Comparison of ENCODE assay signal across 10 cellular contexts in genomic region chr5:157543825-157544622, GRCh38. TPM values are rescaled to one million over a fixed set of nuclear protein-coding genes. Genes with fewer than 3 reads are reported as not detected.
A peak's percentile ranks its signal among the peaks of the same experiment; 100 is the strongest.
DNase-seq lines count a peak whose midpoint lies in the region; ATAC-seq and TF ChIP-seq lines count a peak whose summit lies in the region.
"Had no signal": no experiment of that assay in that cellular context is flagged by ENCODE, and none has a peak within 500 bp of the region (broad histone marks: within the 10 kb centered on the region; RNA-seq: fewer than 3 reads in every experiment).

No MANE protein-coding gene starts in this region.

- no peaks in the 10 kb centered on the region for H3K27me3 Mint-ChIP-seq in CD8-positive, alpha-beta memory T cell
- H3K27me3 Mint-ChIP-seq in osteocyte (ENCODE audit: unreplicated experiment) (no peaks in the 10 kb centered on the region), MCF 10A (ENCODE audit: insufficient read depth, unreplicated experiment) (no peaks in the 10 kb centered on the region)

- H3K4me1 ChIP-seq in CD8-positive, alpha-beta memory T cell (ENCODE audit: insufficient read depth, low read length) = peaks cover 82% of the 10 kb centered on the region
- no peaks in the 10 kb centered on the region for H3K4me1 ChIP-seq in colonic mucosa

- no peaks in the 10 kb centered on the region for H3K9me3 Mint-ChIP-seq in CD8-positive, alpha-beta memory T cell
- H3K9me3 Mint-ChIP-seq in osteocyte (ENCODE audit: unreplicated experiment) (no peaks in the 10 kb centered on the region), MCF 10A (ENCODE audit: unreplicated experiment) (no peaks in the 10 kb centered on the region)

- peak overlapping the region in 1 of 2 donors; percentile 10 for H3K9ac ChIP-seq in colonic mucosa (ENCODE audit: low read depth in 2 of 2, low read length in 2 of 2)

- H3K4me3 Mint-ChIP-seq in CD8-positive, alpha-beta memory T cell = peak overlapping the region; percentile 44 to 77 (median 62)
- H3K4me3 Mint-ChIP-seq in osteocyte (ENCODE audit: unreplicated experiment) (no peak overlapping the region), MCF 10A (ENCODE audit: unreplicated experiment) (no peak overlapping the region)

- no peak for TF ChIP-seq CTCF in LNCaP clone FGC (IDR thresholded peaks at IDR 0.05; ENCODE audit: control insufficient read depth, extremely low read depth, insufficient read depth)
- no peak for TF ChIP-seq CTCF in colonic mucosa (IDR thresholded peaks at IDR 0.05)
- TF ChIP-seq CTCF in osteocyte (IDR thresholded peaks at IDR 0.05) = no peak
- no peak for TF ChIP-seq CTCF in MCF 10A (IDR thresholded peaks at IDR 0.05; ENCODE audit: unreplicated experiment)

- BruUV-seq in MCF 10A (replicated peaks; lab: Mats Ljungman, UMichigan) = no TSS peak

- ATAC-seq in GM18517 (IDR thresholded peaks at IDR 0.05; ENCODE audit: unreplicated experiment) = no peak

- H3K27me3 ChIP-seq in CD8-positive, alpha-beta memory T cell (ENCODE audit: insufficient read depth, low read length, poor library complexity, severe bottlenecking) = no peaks in the 10 kb centered on the region
- H3K27me3 ChIP-seq in colonic mucosa = no peaks in the 10 kb centered on the region

- peaks cover 85 to 98% (median 98%) of the 10 kb centered on the region in 3 donors for H3K4me1 Mint-ChIP-seq in CD8-positive, alpha-beta memory T cell
- H3K4me1 Mint-ChIP-seq in osteocyte (ENCODE audit: unreplicated experiment) (peaks cover 85% of the 10 kb centered on the region), MCF 10A (ENCODE audit: insufficient read depth, unreplicated experiment) (peaks cover 15% of the 10 kb centered on the region)

- peak overlapping the region; percentile 79 to 98 (median 92) for H3K27ac Mint-ChIP-seq in CD8-positive, alpha-beta memory T cell
- peak overlapping the region; percentile 91 for H3K27ac Mint-ChIP-seq in osteocyte (ENCODE audit: unreplicated experiment)
- H3K27ac Mint-ChIP-seq in MCF 10A (ENCODE audit: low read depth, unreplicated experiment) = no peak overlapping the region

- H3K9me3 ChIP-seq in CD8-positive, alpha-beta memory T cell (ENCODE audit: low read length) = no peaks in the 10 kb centered on the region
- no peaks in the 10 kb centered on the region for H3K9me3 ChIP-seq in colonic mucosa

- DNase-seq in CD8-positive, alpha-beta memory T cell = no peak
- DNase-seq in LNCaP clone FGC (ENCODE audit: low read depth) (peak; percentile 26), colonic mucosa (no peak), osteocyte (ENCODE audit: extremely low spot score, unreplicated experiment) (no peak), MCF 10A (ENCODE audit: unreplicated experiment) (no peak), HuH-7 (ENCODE audit: low spot score) (no peak)
- DNase-seq: amniotic stem cell, NCI-H187, nucleus accumbens had no signal

- H3K36me3 ChIP-seq in CD8-positive, alpha-beta memory T cell (ENCODE audit: insufficient read depth, low read length) = no peaks in the 10 kb centered on the region
- H3K36me3 ChIP-seq in colonic mucosa = no peaks in the 10 kb centered on the region

- H3K36me3 Mint-ChIP-seq in CD8-positive, alpha-beta memory T cell = no peaks in the 10 kb centered on the region
- peaks cover 12% of the 10 kb centered on the region for H3K36me3 Mint-ChIP-seq in osteocyte (ENCODE audit: unreplicated experiment)
- no peaks in the 10 kb centered on the region for H3K36me3 Mint-ChIP-seq in MCF 10A (ENCODE audit: insufficient read depth, unreplicated experiment)

- CTCF ChIA-PET in CD8-positive, alpha-beta memory T cell (lab: Charles Lee) = interaction anchor here (1.5 kb wide), 1 partner anchor 107 kb away, joined by 4 read pairs; no protein-coding TSS in a partner anchor
- CTCF ChIA-PET in MCF 10A (lab: Yijun Ruan, JAX) = no interaction called here

- intact Hi-C loops in colonic mucosa (cut with DNase I) (no loop called here), MCF 10A (cut with micrococcal nuclease) (no loop called here)

- peak overlapping the region; percentile 68 for H3K27ac ChIP-seq in CD8-positive, alpha-beta memory T cell (ENCODE audit: low read depth, low read length)
- H3K27ac ChIP-seq in colonic mucosa = peak overlapping the region; percentile 68

- POLR2A ChIA-PET in CD8-positive, alpha-beta memory T cell (lab: Charles Lee) = interaction anchor here (0.7 to 0.8 kb wide), 2 partner anchors 65 to 200 kb away, joined by 3 read pairs; no protein-coding TSS in a partner anchor
- POLR2A ChIA-PET in MCF 10A (lab: Yijun Ruan, JAX) = interaction anchor here (1.3 kb wide), 1 partner anchor 11 kb away, joined by 3 read pairs; no protein-coding TSS in a partner anchor

- no peak overlapping the region for H3K4me3 ChIP-seq in CD8-positive, alpha-beta memory T cell (ENCODE audit: low read length)
- H3K4me3 ChIP-seq in LNCaP clone FGC (ENCODE audit: low read depth, low read length) (no peak overlapping the region), colonic mucosa (no peak overlapping the region)

RNA-seq across cellular contexts. Expression of gene ADAM19, which starts 31.6 kb away (rescaled TPM):
- 10 to 100 TPM; 26.5 to 26.8 TPM for total RNA-seq in CD8-positive, alpha-beta memory T cell
- polyA plus RNA-seq in CD8-positive, alpha-beta memory T cell = 4.1 TPM
- total RNA-seq in colonic mucosa (10 to 100 TPM in 1 of 2 donors, 1 to 10 TPM in 1; 2.9 to 12.8 TPM), osteocyte (62.2 and 64.5 TPM in 2 replicates), MCF 10A (2022) (0.47 and 0.96 TPM in 2 replicates)

Comparison
In these comparisons a context has a peak if more than half of its experiments do, and no peak if none do; other contexts are left out.
1. H3K4me3 Mint-ChIP-seq: peak in CD8-positive, alpha-beta memory T cell (7 of 7); none in osteocyte (single experiment) and MCF 10A (single experiment).